In the genomic region with DNA sequence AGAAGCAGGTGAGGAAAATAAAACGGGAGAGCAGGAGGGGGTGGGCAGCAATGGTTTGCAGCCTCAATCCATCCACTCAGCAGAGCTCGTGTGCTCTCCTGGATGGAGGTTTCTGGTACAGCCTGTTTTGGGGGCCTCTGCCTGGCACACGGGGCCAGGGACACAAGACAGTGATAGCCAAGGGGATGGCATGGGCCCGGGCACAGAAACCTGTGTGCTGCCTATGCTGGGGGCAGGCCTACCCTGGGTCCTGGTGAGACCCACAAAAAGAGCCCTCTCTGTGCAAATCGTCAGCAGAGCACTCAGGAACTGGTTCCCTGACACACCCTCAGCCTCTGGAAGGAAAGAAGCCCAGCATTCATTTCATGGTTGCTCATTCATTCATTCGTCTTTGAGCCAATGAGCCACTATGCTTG, we compare ENCODE assay signal across 23 cellular contexts.
"Had no signal": no experiment of that assay in that cellular context is flagged by ENCODE, and none has a peak within 500 bp of the region (broad histone marks: within the 10 kb centered on the region; RNA-seq: fewer than 3 reads in every experiment).

No MANE protein-coding gene starts in this region.

- H3K27ac Mint-ChIP-seq: activated naive CD4-positive, alpha-beta T cell treated with anti-CD3 and anti-CD28 coated beads, Interleukin-2, amount 10 ng/mL, durations not matched to agents 7 days and 5 days; activated naive CD8-positive, alpha-beta T cell treated with anti-CD3 and anti-CD28 coated beads, Interleukin-2, amount 10 ng/mL, durations not matched to agents 7 days and 5 days; neural progenitor cell; stimulated activated effector memory CD8-positive, alpha-beta T cell treated with anti-CD3 and anti-CD28 coated beads, Interleukin-12 subunit alpha, Interleukin-12 subunit beta, amount 100 ng/mL, for 72 hours; stimulated activated naive CD8-positive, alpha-beta T cell treated with anti-CD3 and anti-CD28 coated beads, Interleukin-15, Interleukin-2, amounts not matched to agents 100 ng/mL and 50 ng/mL, for 24 hours had no signal

- H3K4me1 Mint-ChIP-seq: activated naive CD4-positive, alpha-beta T cell treated with anti-CD3 and anti-CD28 coated beads, Interleukin-2, amount 10 ng/mL, durations not matched to agents 7 days and 5 days; activated naive CD8-positive, alpha-beta T cell treated with anti-CD3 and anti-CD28 coated beads, Interleukin-2, amount 10 ng/mL, durations not matched to agents 7 days and 5 days; stimulated activated effector memory CD8-positive, alpha-beta T cell treated with anti-CD3 and anti-CD28 coated beads, Interleukin-12 subunit alpha, Interleukin-12 subunit beta, amount 100 ng/mL, for 72 hours had no signal

- H3K9me3 Mint-ChIP-seq: activated naive CD4-positive, alpha-beta T cell treated with anti-CD3 and anti-CD28 coated beads, Interleukin-2, amount 10 ng/mL, durations not matched to agents 7 days and 5 days; activated naive CD8-positive, alpha-beta T cell treated with anti-CD3 and anti-CD28 coated beads, Interleukin-2, amount 10 ng/mL, durations not matched to agents 7 days and 5 days; naive thymus-derived CD8-positive, alpha-beta T cell; neural progenitor cell; stimulated activated effector memory CD8-positive, alpha-beta T cell treated with anti-CD3 and anti-CD28 coated beads, Interleukin-12 subunit alpha, Interleukin-12 subunit beta, amount 100 ng/mL, for 72 hours; stimulated activated naive CD8-positive, alpha-beta T cell treated with anti-CD3 and anti-CD28 coated beads, Interleukin-15, Interleukin-2, amounts not matched to agents 100 ng/mL and 50 ng/mL, for 24 hours had no signal

- H3K9me3 ChIP-seq: ascending aorta, right lobe of liver, upper lobe of left lung had no signal

- H3K27me3 Mint-ChIP-seq: activated naive CD8-positive, alpha-beta T cell treated with anti-CD3 and anti-CD28 coated beads, Interleukin-2, amount 10 ng/mL, durations not matched to agents 7 days and 5 days had no signal

- H3K27ac ChIP-seq: ascending aorta, brain microvascular endothelial cell, neural progenitor cell, right lobe of liver, skin epidermis, upper lobe of left lung, VCaP had no signal

- H3K27me3 ChIP-seq: ascending aorta, brain microvascular endothelial cell, neural progenitor cell, right lobe of liver, upper lobe of left lung had no signal

- H3K36me3 ChIP-seq: ascending aorta, brain microvascular endothelial cell, neural progenitor cell, right lobe of liver, upper lobe of left lung had no signal

- H3K36me3 Mint-ChIP-seq: activated naive CD4-positive, alpha-beta T cell treated with anti-CD3 and anti-CD28 coated beads, Interleukin-2, amount 10 ng/mL, durations not matched to agents 7 days and 5 days; activated naive CD8-positive, alpha-beta T cell treated with anti-CD3 and anti-CD28 coated beads, Interleukin-2, amount 10 ng/mL, durations not matched to agents 7 days and 5 days; naive thymus-derived CD8-positive, alpha-beta T cell; stimulated activated effector memory CD8-positive, alpha-beta T cell treated with anti-CD3 and anti-CD28 coated beads, Interleukin-12 subunit alpha, Interleukin-12 subunit beta, amount 100 ng/mL, for 72 hours had no signal

- H3K4me3 Mint-ChIP-seq: activated naive CD4-positive, alpha-beta T cell treated with anti-CD3 and anti-CD28 coated beads, Interleukin-2, amount 10 ng/mL, durations not matched to agents 7 days and 5 days; activated naive CD8-positive, alpha-beta T cell treated with anti-CD3 and anti-CD28 coated beads, Interleukin-2, amount 10 ng/mL, durations not matched to agents 7 days and 5 days; naive thymus-derived CD8-positive, alpha-beta T cell; neural progenitor cell; stimulated activated effector memory CD8-positive, alpha-beta T cell treated with anti-CD3 and anti-CD28 coated beads, Interleukin-12 subunit alpha, Interleukin-12 subunit beta, amount 100 ng/mL, for 72 hours; stimulated activated naive CD8-positive, alpha-beta T cell treated with anti-CD3 and anti-CD28 coated beads, Interleukin-15, Interleukin-2, amounts not matched to agents 100 ng/mL and 50 ng/mL, for 24 hours had no signal

- H3K4me1 ChIP-seq: right lobe of liver had no signal

- DNase-seq: activated CD4-positive, alpha-beta T cell treated with anti-CD3 and anti-CD28 coated beads for 4 hours; activated CD4-positive, alpha-beta T cell treated with anti-CD3 and anti-CD28 coated beads, Interleukin-2, amount 50 U/mL, for 4 hours; activated CD8-positive, alpha-beta memory T cell treated with anti-CD3 and anti-CD28 coated beads for 24 hours; activated gamma-delta T cell; activated naive CD4-positive, alpha-beta T cell treated with anti-CD3 and anti-CD28 coated beads, Interleukin-2, amount 10 ng/mL, durations not matched to agents 7 days and 5 days; brain microvascular endothelial cell; caudate nucleus; dermis blood vessel endothelial cell; effector memory CD4-positive, alpha-beta T cell; midbrain; naive thymus-derived CD8-positive, alpha-beta T cell; occipital lobe; right lobe of liver; stimulated activated CD4-positive, alpha-beta T cell treated with anti-CD3 and anti-CD28 coated beads, Interleukin-4, amount 100 ng/mL, for 24 hours; T-helper 9 cell; upper lobe of left lung had no signal

- H3K4me3 ChIP-seq: ascending aorta, neural progenitor cell, right lobe of liver, skin epidermis, upper lobe of left lung had no signal
